In the genomic region with DNA sequence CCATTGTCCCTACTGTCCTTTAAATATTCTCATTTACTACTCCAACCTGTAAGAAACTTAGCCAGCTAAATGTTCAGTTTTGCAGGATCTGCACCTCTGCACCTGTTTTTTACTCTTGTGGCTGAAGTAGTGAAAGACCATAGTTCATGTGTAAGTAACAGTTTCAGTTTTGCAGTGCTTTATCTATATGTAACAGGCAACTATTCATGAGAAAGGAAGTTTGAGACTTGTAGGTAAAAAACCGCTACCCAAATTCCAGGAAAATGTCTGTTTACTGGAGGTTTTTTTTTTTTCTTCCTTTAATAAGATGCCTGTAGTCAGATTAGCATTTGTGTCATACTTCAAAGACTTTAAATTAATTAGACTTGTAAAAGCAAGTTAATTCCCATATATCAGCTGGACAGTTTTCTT, we compare ENCODE assay signal across 8 cellular contexts. TPM values are rescaled to one million over a fixed set of nuclear protein-coding genes. Genes with fewer than 3 reads are reported as not detected.
DNase-seq lines count a peak whose midpoint lies in the region; ATAC-seq, FAIRE-seq and TF ChIP-seq lines count a peak whose summit lies in the region.

No MANE protein-coding gene starts in this region.

- peak overlapping the region; percentile 57 for H3K4me3 ChIP-seq in Jurkat, Clone E6-1 (ENCODE audit: low read length)
- H3K4me3 ChIP-seq in lower lobe of right lung = peak overlapping the region; percentile 30

- no peaks in the 10 kb centered on the region for H3K27me3 ChIP-seq in lower lobe of right lung (ENCODE audit: low read depth)

- peaks cover 21% of the 10 kb centered on the region for H3K4me1 ChIP-seq in lower lobe of right lung

- ATAC-seq in GM21723 (IDR thresholded peaks at IDR 0.05; ENCODE audit: unreplicated experiment) = peak; percentile 76
- no peak for ATAC-seq in lower lobe of right lung
- no peak for ATAC-seq in esophagus mucosa

- H3K27ac ChIP-seq in lower lobe of right lung = peak overlapping the region; percentile 69

- no peaks in the 10 kb centered on the region for H3K36me3 ChIP-seq in lower lobe of right lung

- H3K9me3 ChIP-seq in lower lobe of right lung = no peaks in the 10 kb centered on the region

- DNase-seq in GM18507 (ENCODE audit: extremely low spot score, insufficient read length, low read depth) = no peak
- DNase-seq in Jurkat, Clone E6-1 (ENCODE audit: low read depth, low spot score) = peak; percentile 95
- no peak for DNase-seq in lower lobe of right lung
- no peak for DNase-seq in NCI-H2227 treated with DMSO at 0.1 percent for 48 hours (lab: John Stamatoyannopoulos, UW)
- DNase-seq in NCI-H446 (lab: John Stamatoyannopoulos, UW) = no peak
- DNase-seq in NCI-H510A treated with DMSO at 0.1 percent for 48 hours (lab: John Stamatoyannopoulos, UW) = no peak

- intact Hi-C loops in lower lobe of right lung (cut with DNase I) = no loop called here

- TF ChIP-seq CTCF in lower lobe of right lung (IDR thresholded peaks at IDR 0.05) = no peak

- FAIRE-seq in GM18507 (lab: Jason Lieb, UNC) = peak; percentile 98

RNA-seq across cellular contexts. Expression of a gene that starts 25.4 kb away (rescaled TPM):
- polyA plus RNA-seq in Jurkat, Clone E6-1 (2012; ENCODE audit: insufficient read depth, insufficient read length) = 69.0 TPM
- 235 TPM for total RNA-seq in lower lobe of right lung
- total RNA-seq in esophagus mucosa = 95.4 TPM
